29 cellular contexts compared by ENCODE assay signal in genomic region chr5:115666023-115666422, GRCh38.
"Had no signal": no experiment of that assay in that cellular context is flagged by ENCODE, and none has a peak within 500 bp of the region (broad histone marks: within the 10 kb centered on the region; RNA-seq: fewer than 3 reads in every experiment).

No MANE protein-coding gene starts in this region.

- H3K4me3 ChIP-seq: ascending aorta, pancreas, prostate gland, skin epidermis, upper lobe of right lung had no signal

- H3K9me3 ChIP-seq: pancreas, prostate gland, upper lobe of right lung had no signal

- H3K36me3 Mint-ChIP-seq: activated naive CD4-positive, alpha-beta T cell treated with anti-CD3 and anti-CD28 coated beads, Interleukin-2, amount 10 ng/mL, durations not matched to agents 7 days and 5 days; activated naive CD8-positive, alpha-beta T cell treated with anti-CD3 and anti-CD28 coated beads, Interleukin-2, amount 10 ng/mL, durations not matched to agents 7 days and 5 days; mesothelial cell of epicardium; stimulated activated effector memory CD8-positive, alpha-beta T cell treated with anti-CD3 and anti-CD28 coated beads, Interleukin-12 subunit alpha, Interleukin-12 subunit beta, amount 100 ng/mL, for 72 hours had no signal

- H3K4me1 ChIP-seq: ascending aorta, pancreas, prostate gland, upper lobe of right lung had no signal

- DNase-seq: activated CD4-positive, alpha-beta memory T cell treated with anti-CD3 and anti-CD28 coated beads for 36 hours; activated CD4-positive, alpha-beta T cell treated with anti-CD3 and anti-CD28 coated beads, Interleukin-2, amount 10 ng/mL, durations not matched to agents 24 days and 14 days; activated CD4-positive, CD25-positive, alpha-beta regulatory T cell treated with anti-CD3 and anti-CD28 coated beads, Interleukin-2, amount 50 U/mL, for 72 hours; activated CD8-positive, alpha-beta memory T cell treated with anti-CD3 and anti-CD28 coated beads, Interleukin-2, amount 50 U/mL, for 4 hours; activated effector memory CD4-positive, alpha-beta T cell treated with anti-CD3 and anti-CD28 coated beads, Interleukin-2, amount 50 U/mL, for 16 hours; activated naive CD4-positive, alpha-beta T cell treated with anti-CD3 and anti-CD28 coated beads, Interleukin-2, amount 10 ng/mL, durations not matched to agents 7 days and 5 days; activated naive CD8-positive, alpha-beta T cell treated with anti-CD3 and anti-CD28 coated beads, Interleukin-2, amount 10 ng/mL, durations not matched to agents 7 days and 5 days; activated T-cell treated with anti-CD3 and anti-CD28 coated beads, Interleukin-2, amount 50 U/mL, for 1 hour; central memory CD4-positive, alpha-beta T cell; islet precursor cell; left cardiac atrium; naive B cell; nephron progenitor cell; pancreas; retina; stimulated activated CD4-positive, alpha-beta T cell treated with anti-CD3 and anti-CD28 coated beads, Interleukin-12 subunit alpha, Interleukin-12 subunit beta, amount 100 ng/mL, for 4 hours; stimulated activated CD4-positive, alpha-beta T cell treated with anti-CD3 and anti-CD28 coated beads, Interleukin-4, amount 100 ng/mL, for 24 hours; T-helper 9 cell; upper lobe of right lung had no signal

- ATAC-seq: left cardiac atrium; pancreas; sciatic nerve; stimulated activated effector memory CD8-positive, alpha-beta T cell treated with anti-CD3 and anti-CD28 coated beads, Interleukin-12 subunit alpha, Interleukin-12 subunit beta, amount 100 ng/mL, for 72 hours; upper lobe of right lung had no signal

- H3K27me3 Mint-ChIP-seq: brain; dendritic cell treated with granulocyte-macrophage colony-stimulating factor and Interleukin-4, amounts not matched to agents 40 ng/mL and 50 ng/mL, for 4 days had no signal

- H3K36me3 ChIP-seq: ascending aorta, pancreas, prostate gland, upper lobe of right lung had no signal

- H3K27ac ChIP-seq: ascending aorta, pancreas, prostate gland, skin epidermis, upper lobe of right lung had no signal

- H3K27me3 ChIP-seq: ascending aorta, pancreas, upper lobe of right lung had no signal

- H3K4me3 Mint-ChIP-seq: activated CD4-positive, alpha-beta memory T cell treated with anti-CD3 and anti-CD28 coated beads for 36 hours; activated CD4-positive, alpha-beta T cell treated with anti-CD3 and anti-CD28 coated beads, Interleukin-2, amount 10 ng/mL, durations not matched to agents 24 days and 14 days; activated naive CD4-positive, alpha-beta T cell treated with anti-CD3 and anti-CD28 coated beads, Interleukin-2, amount 10 ng/mL, durations not matched to agents 7 days and 5 days; activated naive CD8-positive, alpha-beta T cell treated with anti-CD3 and anti-CD28 coated beads, Interleukin-2, amount 10 ng/mL, durations not matched to agents 7 days and 5 days; activated T-helper 1 cell treated with anti-CD3 and anti-CD28 coated beads, Interleukin-12 subunit alpha, Interleukin-12 subunit beta, Interleukin-2, Interleukin-4 antibody, amounts not matched to agents 30 ng/mL and 10 ng/mL and 1 ng/mL, durations not matched to agents 14 hours and 24 hours and 36 hours; brain; dendritic cell treated with granulocyte-macrophage colony-stimulating factor and Interleukin-4, amounts not matched to agents 40 ng/mL and 50 ng/mL, for 4 days; mesothelial cell of epicardium; naive B cell; nephron progenitor cell; stimulated activated effector memory CD8-positive, alpha-beta T cell treated with anti-CD3 and anti-CD28 coated beads, Interleukin-12 subunit alpha, Interleukin-12 subunit beta, amount 100 ng/mL, for 72 hours; stimulated activated naive CD8-positive, alpha-beta T cell treated with anti-CD3 and anti-CD28 coated beads, Interleukin-15, Interleukin-2, amounts not matched to agents 100 ng/mL and 50 ng/mL, for 24 hours had no signal

- H3K4me1 Mint-ChIP-seq: activated CD4-positive, alpha-beta T cell treated with anti-CD3 and anti-CD28 coated beads, Interleukin-2, amount 10 ng/mL, durations not matched to agents 24 days and 14 days; activated naive CD4-positive, alpha-beta T cell treated with anti-CD3 and anti-CD28 coated beads, Interleukin-2, amount 10 ng/mL, durations not matched to agents 7 days and 5 days; activated naive CD8-positive, alpha-beta T cell treated with anti-CD3 and anti-CD28 coated beads, Interleukin-2, amount 10 ng/mL, durations not matched to agents 7 days and 5 days; naive B cell; stimulated activated effector memory CD8-positive, alpha-beta T cell treated with anti-CD3 and anti-CD28 coated beads, Interleukin-12 subunit alpha, Interleukin-12 subunit beta, amount 100 ng/mL, for 72 hours had no signal

- H3K27ac Mint-ChIP-seq: activated CD4-positive, alpha-beta memory T cell treated with anti-CD3 and anti-CD28 coated beads for 36 hours; activated CD4-positive, alpha-beta T cell treated with anti-CD3 and anti-CD28 coated beads, Interleukin-2, amount 10 ng/mL, durations not matched to agents 24 days and 14 days; activated naive CD4-positive, alpha-beta T cell treated with anti-CD3 and anti-CD28 coated beads, Interleukin-2, amount 10 ng/mL, durations not matched to agents 7 days and 5 days; activated naive CD8-positive, alpha-beta T cell treated with anti-CD3 and anti-CD28 coated beads, Interleukin-2, amount 10 ng/mL, durations not matched to agents 7 days and 5 days; activated T-helper 1 cell treated with anti-CD3 and anti-CD28 coated beads, Interleukin-12 subunit alpha, Interleukin-12 subunit beta, Interleukin-2, Interleukin-4 antibody, amounts not matched to agents 30 ng/mL and 10 ng/mL and 1 ng/mL, durations not matched to agents 14 hours and 24 hours and 36 hours; brain; dendritic cell treated with granulocyte-macrophage colony-stimulating factor and Interleukin-4, amounts not matched to agents 40 ng/mL and 50 ng/mL, for 4 days; mesothelial cell of epicardium; naive B cell; nephron progenitor cell; stimulated activated effector memory CD8-positive, alpha-beta T cell treated with anti-CD3 and anti-CD28 coated beads, Interleukin-12 subunit alpha, Interleukin-12 subunit beta, amount 100 ng/mL, for 72 hours; stimulated activated naive CD8-positive, alpha-beta T cell treated with anti-CD3 and anti-CD28 coated beads, Interleukin-15, Interleukin-2, amounts not matched to agents 100 ng/mL and 50 ng/mL, for 24 hours had no signal
